1 cellular context compared by ENCODE assay signal in genomic region chr19:29285187-29285687, GRCh38.
TF ChIP-seq lines count a peak whose summit lies in the region.

No MANE protein-coding gene starts in this region.

TF ChIP-seq in A549, 52 proteins besides CTCF, POLR2A, EP300 and RAD21 (continued from another document):
- TF ChIP-seq CHD2 (IDR thresholded peaks at IDR 0.05; ENCODE audit: low read length, partially characterized antibody) (no peak), ELK1 (IDR thresholded peaks at IDR 0.05; ENCODE audit: low read depth, low read length) (no peak), E2F6 (IDR thresholded peaks at IDR 0.05; ENCODE audit: borderline replicate concordance, low read depth) (no peak), ZFP36 (IDR thresholded peaks at IDR 0.05; ENCODE audit: borderline replicate concordance, partially characterized antibody) (no peak), BCL3 (IDR thresholded peaks at IDR 0.05) (no peak), ZC3H11A (IDR thresholded peaks at IDR 0.05) (no peak), MAX (IDR thresholded peaks at IDR 0.05) (no peak), GATA3 (IDR thresholded peaks at IDR 0.05; ENCODE audit: borderline replicate concordance) (no peak), RFX5 (IDR thresholded peaks at IDR 0.05) (no peak), ZNF302 (CRISPR knock-in tag; IDR thresholded peaks at IDR 0.05) (no peak)
- TF ChIP-seq, protein P1, sequence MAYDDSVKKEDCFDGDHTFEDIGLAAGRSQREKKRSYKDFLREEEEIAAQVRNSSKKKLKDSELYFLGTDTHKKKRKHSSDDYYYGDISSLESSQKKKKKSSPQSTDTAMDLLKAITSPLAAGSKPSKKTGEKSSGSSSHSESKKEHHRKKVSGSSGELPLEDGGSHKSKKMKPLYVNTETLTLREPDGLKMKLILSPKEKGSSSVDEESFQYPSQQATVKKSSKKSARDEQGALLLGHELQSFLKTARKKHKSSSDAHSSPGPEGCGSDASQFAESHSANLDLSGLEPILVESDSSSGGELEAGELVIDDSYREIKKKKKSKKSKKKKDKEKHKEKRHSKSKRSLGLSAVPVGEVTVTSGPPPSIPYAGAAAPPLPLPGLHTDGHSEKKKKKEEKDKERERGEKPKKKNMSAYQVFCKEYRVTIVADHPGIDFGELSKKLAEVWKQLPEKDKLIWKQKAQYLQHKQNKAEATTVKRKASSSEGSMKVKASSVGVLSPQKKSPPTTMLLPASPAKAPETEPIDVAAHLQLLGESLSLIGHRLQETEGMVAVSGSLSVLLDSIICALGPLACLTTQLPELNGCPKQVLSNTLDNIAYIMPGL (CRISPR knock-in tag; IDR thresholded peaks at IDR 0.05; ENCODE audit: borderline replicate concordance) = no peak
